In genomic region chr3:110243081-110243480, GRCh38 we compare ENCODE assay signal across 23 cellular contexts.
DNase-seq lines count a peak whose midpoint lies in the region; ATAC-seq and TF ChIP-seq lines count a peak whose summit lies in the region.
"Had no signal": no experiment of that assay in that cellular context is flagged by ENCODE, and none has a peak within 500 bp of the region (broad histone marks: within the 10 kb centered on the region; RNA-seq: fewer than 3 reads in every experiment).

No MANE protein-coding gene starts in this region.

- TF ChIP-seq CTCF in A673 (conservative IDR thresholded peaks at IDR 0.05; ENCODE audit: low read depth, low read length): no peak

- H3K27me3 ChIP-seq in A673 (replicated peaks; ENCODE audit: insufficient read depth, low read depth, low read length, poor library complexity): no peaks in the 10 kb centered on the region
- H3K27me3 ChIP-seq: breast epithelium, upper lobe of right lung had no signal

- POLR2A ChIA-PET in A673 (lab: Charles Lee; ENCODE audit: low non-redundant PET): no interaction called here

- intact Hi-C loops in A673 (cut with micrococcal nuclease; ENCODE audit: unreplicated experiment) (no loop called here), sciatic nerve (cut with DNase I) (no loop called here)

- peak; percentile 28 for DNase-seq in A673 (ENCODE audit: low spot score)
- DNase-seq in H4 (ENCODE audit: low spot score): peak; percentile 24
- DNase-seq in amniotic epithelial cell (ENCODE audit: low read depth): peak; percentile 86
- DNase-seq in fibroblast of peridontal ligament (ENCODE audit: extremely low read depth): peak; percentile 71
- no peak for DNase-seq in sciatic nerve (ENCODE audit: low spot score)
- DNase-seq in SKM-1 (lab: John Stamatoyannopoulos, UW; ENCODE audit: unreplicated experiment): no peak
- DNase-seq: activated CD4-positive, alpha-beta T cell treated with anti-CD3 and anti-CD28 coated beads, Interleukin-2, amount 10 ng/mL, durations not matched to agents 7 days and 5 days; activated naive CD8-positive, alpha-beta T cell treated with anti-CD3 and anti-CD28 coated beads, Interleukin-2, amount 10 ng/mL, durations not matched to agents 7 days and 5 days; C1 segment of cervical spinal cord; cortex of kidney; H7; hippocampal formation; mucosa of descending colon; NCI-H2081; NCI-H510A; posterior cingulate gyrus; SK-N-SH; upper lobe of right lung had no signal

- H3K36me3 ChIP-seq in A673 (ENCODE audit: insufficient read depth, low read length, poor library complexity, severe bottlenecking): no peaks in the 10 kb centered on the region
- H3K36me3 ChIP-seq: breast epithelium, upper lobe of right lung had no signal

- CTCF ChIA-PET in A673 (lab: Charles Lee): no interaction called here

- no peak overlapping the region for H3K27ac ChIP-seq in A673 (ENCODE audit: low read depth, low read length, poor library complexity, severe bottlenecking)
- H3K27ac ChIP-seq: breast epithelium, upper lobe of right lung, VCaP had no signal

- no peak overlapping the region for H3K4me3 ChIP-seq in A673 (ENCODE audit: low read depth, low read length, poor library complexity, severe bottlenecking)
- H3K4me3 ChIP-seq: breast epithelium, K562, mucosa of descending colon, upper lobe of right lung had no signal

- ATAC-seq in GM18498 (IDR thresholded peaks at IDR 0.05; ENCODE audit: unreplicated experiment) (no peak), sciatic nerve (no peak), GM21515 (IDR thresholded peaks at IDR 0.05; ENCODE audit: unreplicated experiment) (no peak)
- ATAC-seq: K562, mucosa of descending colon, upper lobe of right lung had no signal

- no peaks in the 10 kb centered on the region for H3K9me3 ChIP-seq in A673 (ENCODE audit: low read depth, low read length, poor library complexity, severe bottlenecking)
- H3K9me3 ChIP-seq: breast epithelium, mucosa of descending colon, SK-N-SH, upper lobe of right lung had no signal

- no TSS peak for BruUV-seq in A673 (replicated peaks; lab: Mats Ljungman, UMichigan)

- no peaks in the 10 kb centered on the region for H3K4me1 ChIP-seq in A673 (ENCODE audit: insufficient read depth, low read length, poor library complexity, severe bottlenecking)
- H3K4me1 ChIP-seq: breast epithelium, upper lobe of right lung had no signal

Comparison
In these comparisons a context has a peak if more than half of its experiments do, and no peak if none do; other contexts are left out.
1. DNase-seq: peak in A673 (single experiment), H4 (single experiment), amniotic epithelial cell (single experiment) and fibroblast of peridontal ligament (single experiment); none in sciatic nerve (single experiment) and SKM-1 (single experiment).